Comparison of ENCODE assay signal across 22 cellular contexts in genomic region chr10:69965086-69965485, GRCh38.
"Had no signal": no experiment of that assay in that cellular context is flagged by ENCODE, and none has a peak within 500 bp of the region (broad histone marks: within the 10 kb centered on the region; RNA-seq: fewer than 3 reads in every experiment).

No MANE protein-coding gene starts in this region.

- H3K4me3 ChIP-seq: ascending aorta, breast epithelium, esophagus squamous epithelium, hepatocyte, left ventricle myocardium inferior, mucosa of descending colon, skin epidermis, tibial nerve had no signal

- H3K4me1 Mint-ChIP-seq: activated CD4-positive, alpha-beta memory T cell treated with anti-CD3 and anti-CD28 coated beads, Interleukin-2, amount 10 ng/mL, durations not matched to agents 7 days and 5 days; natural killer cell had no signal

- H3K27ac ChIP-seq: ascending aorta, breast epithelium, esophagus squamous epithelium, hepatocyte, left ventricle myocardium inferior, skin epidermis, tibial nerve had no signal

- H3K27me3 ChIP-seq: ascending aorta, breast epithelium, hepatocyte had no signal

- H3K79me2 ChIP-seq: hepatocyte had no signal

- ATAC-seq: mucosa of descending colon, natural killer cell, T-helper 17 cell, WTC11 had no signal

- H3K27ac Mint-ChIP-seq: activated CD4-positive, alpha-beta memory T cell treated with anti-CD3 and anti-CD28 coated beads, Interleukin-2, amount 10 ng/mL, durations not matched to agents 7 days and 5 days; activated naive CD4-positive, alpha-beta T cell treated with anti-CD3 and anti-CD28 coated beads for 36 hours; activated T-helper 2 cell treated with anti-CD3 and anti-CD28 coated beads, Interferon-gamma antibody, Interleukin-2, Interleukin-4, amounts not matched to agents 10 μg/mL and 5 μg/mL and 100 μg/mL, durations not matched to agents 14 hours and 24 hours and 36 hours; memory B cell; natural killer cell; T-helper 17 cell; WTC11 had no signal

- H3K9me3 ChIP-seq: ascending aorta, breast epithelium, esophagus squamous epithelium, left ventricle myocardium inferior, mucosa of descending colon, tibial nerve had no signal

- DNase-seq: activated CD4-positive, alpha-beta memory T cell treated with anti-CD3 and anti-CD28 coated beads, Interleukin-2, amount 10 ng/mL, durations not matched to agents 7 days and 5 days; activated CD4-positive, alpha-beta T cell treated with anti-CD3 and anti-CD28 coated beads for 4 hours; activated naive CD4-positive, alpha-beta T cell treated with anti-CD3 and anti-CD28 coated beads for 36 hours; esophagus squamous epithelium; kidney; left ventricle myocardium inferior; mucosa of descending colon; natural killer cell; nucleus accumbens; posterior cingulate gyrus; retina; stimulated activated CD4-positive, alpha-beta T cell treated with anti-CD3 and anti-CD28 coated beads, Interleukin-4, amount 100 ng/mL, for 24 hours; stimulated activated naive CD4-positive, alpha-beta T cell; T-helper 17 cell had no signal

- H3K4me1 ChIP-seq: ascending aorta, breast epithelium, esophagus squamous epithelium, tibial nerve had no signal

- H3K4me2 ChIP-seq: hepatocyte had no signal

- H3K36me3 ChIP-seq: ascending aorta, breast epithelium, esophagus squamous epithelium, left ventricle myocardium inferior, tibial nerve had no signal

- H2AFZ ChIP-seq: hepatocyte had no signal

- H3K36me3 Mint-ChIP-seq: memory B cell, natural killer cell, WTC11 had no signal

- H3K4me3 Mint-ChIP-seq: activated CD4-positive, alpha-beta memory T cell treated with anti-CD3 and anti-CD28 coated beads, Interleukin-2, amount 10 ng/mL, durations not matched to agents 7 days and 5 days; activated naive CD4-positive, alpha-beta T cell treated with anti-CD3 and anti-CD28 coated beads for 36 hours; memory B cell; natural killer cell; T-helper 17 cell; WTC11 had no signal

- H3K9me3 Mint-ChIP-seq: activated CD4-positive, alpha-beta memory T cell treated with anti-CD3 and anti-CD28 coated beads, Interleukin-2, amount 10 ng/mL, durations not matched to agents 7 days and 5 days; activated naive CD4-positive, alpha-beta T cell treated with anti-CD3 and anti-CD28 coated beads for 36 hours; activated T-helper 2 cell treated with anti-CD3 and anti-CD28 coated beads, Interferon-gamma antibody, Interleukin-2, Interleukin-4, amounts not matched to agents 10 μg/mL and 5 μg/mL and 100 μg/mL, durations not matched to agents 14 hours and 24 hours and 36 hours; memory B cell; natural killer cell; WTC11 had no signal
